In the genomic region with DNA sequence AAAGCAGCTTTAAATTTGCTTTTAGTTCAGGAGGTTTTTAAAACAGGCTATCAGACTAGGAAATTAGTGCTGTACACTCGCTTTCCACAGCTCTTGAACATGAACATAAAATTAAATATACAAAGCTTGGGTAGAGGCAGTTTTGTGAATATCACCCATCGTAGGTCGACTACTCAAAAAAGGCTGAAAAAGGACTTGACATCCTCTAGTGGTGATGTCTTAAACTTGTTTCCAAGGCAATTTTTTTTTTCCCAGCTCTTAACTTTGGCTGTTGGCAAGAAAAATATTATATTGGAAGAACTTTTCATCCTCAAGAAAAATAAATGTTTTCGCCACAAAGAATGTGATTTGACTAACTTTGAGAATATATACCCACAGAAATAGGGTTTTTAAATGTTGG, we compare ENCODE assay signal across 9 cellular contexts. TPM values are rescaled to one million over a fixed set of nuclear protein-coding genes. Genes with fewer than 3 reads are reported as not detected.
DNase-seq lines count a peak whose midpoint lies in the region; ATAC-seq, FAIRE-seq and TF ChIP-seq lines count a peak whose summit lies in the region.
"Had no signal": no experiment of that assay in that cellular context is flagged by ENCODE, and none has a peak within 500 bp of the region (broad histone marks: within the 10 kb centered on the region; RNA-seq: fewer than 3 reads in every experiment).

No MANE protein-coding gene starts in this region.

- peak overlapping the region; percentile 82 for H3K4me2 ChIP-seq in A549
- H3K4me2 ChIP-seq in OCI-LY7 (ENCODE audit: low read length) = no peak overlapping the region

- H3K4me3 ChIP-seq in A549 (peak overlapping the region; percentile 98), OCI-LY7 (ENCODE audit: low read depth, low read length, poor library complexity, severe bottlenecking) (no peak overlapping the region), epithelial cell of proximal tubule (ENCODE audit: low read depth, low read length) (no peak overlapping the region)

- no peaks in the 10 kb centered on the region for H3K36me3 ChIP-seq in OCI-LY7 (ENCODE audit: insufficient read depth, low read length)

- H3K79me2 ChIP-seq in OCI-LY7 (ENCODE audit: insufficient read depth, low read depth, low read length) = no peaks in the 10 kb centered on the region

- intact Hi-C loops in OCI-LY7 (cut with micrococcal nuclease; ENCODE audit: unreplicated experiment) = no loop called here

- POLR2A ChIA-PET in A549 (lab: Yijun Ruan, JAX) = interaction anchor here (0.5 to 2.0 kb wide), 3 partner anchors 22 to 309 kb away, joined by 3 to 13 read pairs (median 4); a partner anchor contains a TSS
- POLR2A ChIA-PET in OCI-LY7 (lab: Charles Lee) = interaction anchor here (0.6 to 0.7 kb wide), 3 partner anchors 12 to 280 kb away, joined by 3 read pairs; no protein-coding TSS in a partner anchor

- WGBS in A549 (ENCODE audit: missing lambda C conversion rate) = 3% methylated on average over 4 of the region's 4 CpGs

- in situ Hi-C loops in GM13977 (cut with MboI; ENCODE audit: low pct_unique_long_range_greater_than_20kb, low sequenced_read_pairs, unreplicated experiment) = no loop called here

- H3K9me2 ChIP-seq in OCI-LY7 (ENCODE audit: insufficient read depth, low read length) = no peaks in the 10 kb centered on the region

- ATAC-seq in A549 (no peak), HG02885 (IDR thresholded peaks at IDR 0.05; ENCODE audit: poor library complexity, unreplicated experiment) (no peak)

- DNase-seq in A549 (ENCODE audit: low read depth in 1 of 2, low spot score in 1 of 2) (peak; percentile 34 to 70), GM13977 (ENCODE audit: low spot score) (peak; percentile 42), OCI-LY7 (ENCODE audit: low spot score) (no peak), epithelial cell of proximal tubule (ENCODE audit: low read depth) (no peak), substantia nigra (lab: John Stamatoyannopoulos, UW) (peak in 1 of 49 donors; percentile 21), amniotic stem cell (lab: John Stamatoyannopoulos, UW) (no peak), iPS-NIHi11 (ENCODE audit: low spot score) (no peak)

- CTCF ChIA-PET in A549 (lab: Yijun Ruan, JAX) (interaction anchor here (0.6 to 1.8 kb wide), 35 partner anchors 8 to 1097 kb away, joined by 3 to 36 read pairs (median 4); a partner anchor contains a TSS), OCI-LY7 (lab: Charles Lee; ENCODE audit: unreplicated experiment) (no interaction called here)

- no peak for FAIRE-seq in A549 (lab: Jason Lieb, UNC)
- FAIRE-seq: GM18507 had no signal

- H3K4me1 ChIP-seq in A549 = peaks cover 67% of the 10 kb centered on the region
- H3K4me1 ChIP-seq in OCI-LY7 (ENCODE audit: insufficient read depth, low read length, poor library complexity, severe bottlenecking) = no peaks in the 10 kb centered on the region

- H3K27ac ChIP-seq in A549 (peak overlapping the region; percentile 93 to 97), OCI-LY7 (ENCODE audit: low read depth, low read length, poor library complexity, severe bottlenecking) (no peak overlapping the region), substantia nigra (ENCODE audit: low read depth, low read length, poor library complexity, severe bottlenecking) (peak overlapping the region; percentile 31)

- H4K20me1 ChIP-seq in OCI-LY7 (ENCODE audit: insufficient read depth, low read length) = no peaks in the 10 kb centered on the region

- H3K9me3 ChIP-seq in A549 = no peaks in the 10 kb centered on the region
- no peaks in the 10 kb centered on the region for H3K9me3 ChIP-seq in OCI-LY7 (ENCODE audit: low read length)

- TF ChIP-seq POLR2A in A549 (IDR thresholded peaks at IDR 0.05; ENCODE audit: low read length) = no peak

- TF ChIP-seq CTCF in A549 (IDR thresholded peaks at IDR 0.05) (peak; percentile 68), GM13977 (IDR thresholded peaks at IDR 0.05; ENCODE audit: extremely low read depth, insufficient read depth, missing control alignments) (peak; percentile 26), OCI-LY7 (conservative IDR thresholded peaks at IDR 0.05; ENCODE audit: low read length) (peak; percentile 41), epithelial cell of proximal tubule (conservative IDR thresholded peaks at IDR 0.05; ENCODE audit: low read depth, low read length) (peak; percentile 91)

- no peak overlapping the region for H2AFZ ChIP-seq in OCI-LY7 (ENCODE audit: low read length)

- TF ChIP-seq EP300 in A549 (IDR thresholded peaks at IDR 0.05) = no peak

- BruUV-seq in OCI-LY7 (replicated peaks; lab: Mats Ljungman, UMichigan) = no TSS peak

- TF ChIP-seq RAD21 in A549 (conservative IDR thresholded peaks at IDR 0.05 in 1 of 2, IDR thresholded peaks at IDR 0.05 in 1 of 2) = peak; percentile 81 to 85

TF ChIP-seq in A549, 52 proteins besides CTCF, POLR2A, EP300 and RAD21:
- TF ChIP-seq JUN (IDR thresholded peaks at IDR 0.05) (no peak), SMC3 (IDR thresholded peaks at IDR 0.05) (peak; percentile 58; the same call in 2 of the 3 replicates)

RNA-seq across cellular contexts. Expression of a gene that starts 2.9 kb away (rescaled TPM):
- 49.0 and 64.5 TPM in 2 replicates for polyA plus RNA-seq in A549 (2011; rRNA removed)
- polyA plus RNA-seq in A549 (2012; cell fraction: cytosol; rRNA removed) = 36.9 and 38.4 TPM in 2 replicates
- 41.6 and 44.1 TPM in 2 replicates for polyA plus RNA-seq in A549 (2012; cell fraction: nucleus; rRNA removed)
- polyA plus RNA-seq in A549 (2017; fragmentation: RNase III; extraction: RNeasy Plus Mini Kit Qiagen cat#74134 plus additional on column Dnase treatment) = 49.5 to 65.0 TPM (median 60.6 TPM) in 3 replicates
- polyA minus RNA-seq in A549 (2011; rRNA and poly(A)+ RNA removed) = 27.1 and 28.1 TPM in 2 replicates
- not detected in 2 replicates for total RNA-seq in OCI-LY7 (2014; rRNA removed; shearing (Covaris generic))
- not detected in 2 replicates for total RNA-seq in OCI-LY7 (2022)
- 12.9 and 16.1 TPM in 2 replicates for total RNA-seq in epithelial cell of proximal tubule

Comparison
In these comparisons a context has a peak if more than half of its experiments do, and no peak if none do; other contexts are left out.
1. DNase-seq: peak in A549 (2 of 2) and GM13977 (single experiment); none in OCI-LY7 (single experiment), epithelial cell of proximal tubule (single experiment), amniotic stem cell (single experiment) and iPS-NIHi11 (single experiment).
2. CTCF ChIP-seq: peak in every context shown above with its lines; median percentile 91 in epithelial cell of proximal tubule; 68 in A549; 41 in OCI-LY7; 26 in GM13977.
3. RNA of a gene that starts 2.9 kb away (total RNA-seq): 12.9 to 16.1 TPM in epithelial cell of proximal tubule; not detected in OCI-LY7; every median in the first group is over 10 times any median in the second.